In genomic region chr11:105719073-105719846, GRCh38 we compare ENCODE assay signal across 7 cellular contexts.
DNase-seq lines count a peak whose midpoint lies in the region; ATAC-seq and TF ChIP-seq lines count a peak whose summit lies in the region.

No MANE protein-coding gene starts in this region.

- H4K20me1 ChIP-seq in OCI-LY3 (ENCODE audit: insufficient read depth, low read length): no peaks in the 10 kb centered on the region

- H3K4me2 ChIP-seq in OCI-LY3 (ENCODE audit: low read length): peak overlapping the region; percentile 52

- H3K4me1 ChIP-seq in OCI-LY3 (ENCODE audit: low read length): peaks cover 8% of the 10 kb centered on the region; the same call in 1 of the 2 replicates

- H3K4me3 Mint-ChIP-seq in T-helper 2 cell treated with Interferon-gamma antibody and Interleukin-4, amounts not matched to agents 5 μg/mL and 100 μg/mL, for 36 hours: no peak overlapping the region

- H3K27me3 ChIP-seq in OCI-LY3 (ENCODE audit: low read depth, low read length): no peaks in the 10 kb centered on the region

- peak; percentile 0 to 51 for DNase-seq in lung microvascular endothelial cell (ENCODE audit: low read depth in 2 of 2)
- DNase-seq in T-helper 2 cell treated with Interferon-gamma antibody and Interleukin-4, amounts not matched to agents 5 μg/mL and 100 μg/mL, for 36 hours (ENCODE audit: low spot score): no peak
- DNase-seq in NCI-H128 (lab: John Stamatoyannopoulos, UW; ENCODE audit: unreplicated experiment): no peak
- no peak for DNase-seq in inferior parietal cortex (ENCODE audit: extremely low spot score)

- H3K9me3 Mint-ChIP-seq in T-helper 2 cell treated with Interferon-gamma antibody and Interleukin-4, amounts not matched to agents 5 μg/mL and 100 μg/mL, for 36 hours: no peaks in the 10 kb centered on the region

- ATAC-seq in GM19452 (IDR thresholded peaks at IDR 0.05; ENCODE audit: unreplicated experiment): peak; percentile 90
- peak; percentile 66 for ATAC-seq in HG03066 (IDR thresholded peaks at IDR 0.05; ENCODE audit: low read depth, unreplicated experiment)

- H3K79me2 ChIP-seq in OCI-LY3 (ENCODE audit: low read length): no peaks in the 10 kb centered on the region

- TF ChIP-seq CTCF in OCI-LY3 (IDR thresholded peaks at IDR 0.05; ENCODE audit: low read depth, low read length): no peak

- H3K4me3 ChIP-seq in OCI-LY3 (ENCODE audit: low read length): peak overlapping the region; percentile 29; the same call in 1 of the 2 replicates

- no peak overlapping the region for H3K27ac ChIP-seq in OCI-LY3 (ENCODE audit: low read length)

- no peak overlapping the region for H3K27ac Mint-ChIP-seq in T-helper 2 cell treated with Interferon-gamma antibody and Interleukin-4, amounts not matched to agents 5 μg/mL and 100 μg/mL, for 36 hours

- no peaks in the 10 kb centered on the region for H3K36me3 ChIP-seq in OCI-LY3 (replicated peaks; ENCODE audit: low read depth, low read length)

- H3K27me3 Mint-ChIP-seq in T-helper 2 cell treated with Interferon-gamma antibody and Interleukin-4, amounts not matched to agents 5 μg/mL and 100 μg/mL, for 36 hours (ENCODE audit: low read depth): no peaks in the 10 kb centered on the region

- 0 out of 2 replicates have a peak overlapping the region, but pooled peaks have one; percentile 49 for H2AFZ ChIP-seq in OCI-LY3 (ENCODE audit: low read depth, low read length)

- H3K9me3 ChIP-seq in OCI-LY3 (ENCODE audit: insufficient read depth, low read length): no peaks in the 10 kb centered on the region

- H3K36me3 Mint-ChIP-seq in T-helper 2 cell treated with Interferon-gamma antibody and Interleukin-4, amounts not matched to agents 5 μg/mL and 100 μg/mL, for 36 hours (ENCODE audit: low read depth): no peaks in the 10 kb centered on the region

- H3K4me1 Mint-ChIP-seq in T-helper 2 cell treated with Interferon-gamma antibody and Interleukin-4, amounts not matched to agents 5 μg/mL and 100 μg/mL, for 36 hours (ENCODE audit: low read depth): no peaks in the 10 kb centered on the region

- no peak overlapping the region for H3K9ac ChIP-seq in OCI-LY3 (ENCODE audit: low read length)

Comparison
In these comparisons a context has a peak if more than half of its experiments do, and no peak if none do; other contexts are left out.
1. DNase-seq: peak in lung microvascular endothelial cell (2 of 2); none in T-helper 2 cell treated with Interferon-gamma antibody and Interleukin-4, amounts not matched to agents 5 μg/mL and 100 μg/mL, for 36 hours (single experiment), NCI-H128 (single experiment) and inferior parietal cortex (single experiment).